ENCODE assay signal across 1 cellular context in the genomic region with DNA sequence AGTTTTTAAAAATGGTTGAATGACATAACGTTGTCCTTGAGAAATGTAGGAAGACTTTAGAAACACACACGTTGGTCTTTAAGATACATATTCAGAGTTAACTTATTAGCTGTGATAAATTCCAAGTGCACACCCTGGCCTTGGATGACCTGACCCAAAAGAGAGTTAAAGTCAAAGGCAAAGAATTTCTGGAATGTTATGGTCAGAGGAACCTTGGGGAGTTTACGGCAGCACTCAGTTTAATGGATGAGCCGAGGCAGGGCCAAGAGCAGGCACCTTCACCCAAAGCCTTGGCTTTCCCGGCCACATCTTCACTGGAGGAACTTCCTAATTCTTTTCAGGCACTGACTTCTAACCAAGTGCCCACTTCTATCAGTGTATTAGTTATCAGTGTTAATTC.
TF ChIP-seq lines count a peak whose summit lies in the region.

No MANE protein-coding gene starts in this region.

TF ChIP-seq in A549, 52 proteins besides CTCF, POLR2A, EP300 and RAD21 (continued from another document):
- TF ChIP-seq, protein P1, sequence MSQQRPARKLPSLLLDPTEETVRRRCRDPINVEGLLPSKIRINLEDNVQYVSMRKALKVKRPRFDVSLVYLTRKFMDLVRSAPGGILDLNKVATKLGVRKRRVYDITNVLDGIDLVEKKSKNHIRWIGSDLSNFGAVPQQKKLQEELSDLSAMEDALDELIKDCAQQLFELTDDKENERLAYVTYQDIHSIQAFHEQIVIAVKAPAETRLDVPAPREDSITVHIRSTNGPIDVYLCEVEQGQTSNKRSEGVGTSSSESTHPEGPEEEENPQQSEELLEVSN (IDR thresholded peaks at IDR 0.05; ENCODE audit: borderline replicate concordance, low read depth): no peak
- TF ChIP-seq JUN (IDR thresholded peaks at IDR 0.05) (no peak), FOSB (CRISPR knock-in tag; IDR thresholded peaks at IDR 0.05) (no peak), ESRRA (IDR thresholded peaks at IDR 0.05; ENCODE audit: borderline replicate concordance, low read length) (no peak)
- TF ChIP-seq, protein P2, sequence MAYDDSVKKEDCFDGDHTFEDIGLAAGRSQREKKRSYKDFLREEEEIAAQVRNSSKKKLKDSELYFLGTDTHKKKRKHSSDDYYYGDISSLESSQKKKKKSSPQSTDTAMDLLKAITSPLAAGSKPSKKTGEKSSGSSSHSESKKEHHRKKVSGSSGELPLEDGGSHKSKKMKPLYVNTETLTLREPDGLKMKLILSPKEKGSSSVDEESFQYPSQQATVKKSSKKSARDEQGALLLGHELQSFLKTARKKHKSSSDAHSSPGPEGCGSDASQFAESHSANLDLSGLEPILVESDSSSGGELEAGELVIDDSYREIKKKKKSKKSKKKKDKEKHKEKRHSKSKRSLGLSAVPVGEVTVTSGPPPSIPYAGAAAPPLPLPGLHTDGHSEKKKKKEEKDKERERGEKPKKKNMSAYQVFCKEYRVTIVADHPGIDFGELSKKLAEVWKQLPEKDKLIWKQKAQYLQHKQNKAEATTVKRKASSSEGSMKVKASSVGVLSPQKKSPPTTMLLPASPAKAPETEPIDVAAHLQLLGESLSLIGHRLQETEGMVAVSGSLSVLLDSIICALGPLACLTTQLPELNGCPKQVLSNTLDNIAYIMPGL (CRISPR knock-in tag; IDR thresholded peaks at IDR 0.05; ENCODE audit: borderline replicate concordance): no peak
- TF ChIP-seq, protein P3, sequence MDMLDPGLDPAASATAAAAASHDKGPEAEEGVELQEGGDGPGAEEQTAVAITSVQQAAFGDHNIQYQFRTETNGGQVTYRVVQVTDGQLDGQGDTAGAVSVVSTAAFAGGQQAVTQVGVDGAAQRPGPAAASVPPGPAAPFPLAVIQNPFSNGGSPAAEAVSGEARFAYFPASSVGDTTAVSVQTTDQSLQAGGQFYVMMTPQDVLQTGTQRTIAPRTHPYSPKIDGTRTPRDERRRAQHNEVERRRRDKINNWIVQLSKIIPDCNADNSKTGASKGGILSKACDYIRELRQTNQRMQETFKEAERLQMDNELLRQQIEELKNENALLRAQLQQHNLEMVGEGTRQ (IDR thresholded peaks at IDR 0.05): no peak
